11 cellular contexts compared by ENCODE assay signal in genomic region chr3:126348308-126348920, GRCh38. TPM values are rescaled to one million over a fixed set of nuclear protein-coding genes. Genes with fewer than 3 reads are reported as not detected.
DNase-seq lines count a peak whose midpoint lies in the region; ATAC-seq, FAIRE-seq and TF ChIP-seq lines count a peak whose summit lies in the region.
"Had no signal": no experiment of that assay in that cellular context is flagged by ENCODE, and none has a peak within 500 bp of the region (broad histone marks: within the 10 kb centered on the region; RNA-seq: fewer than 3 reads in every experiment).

No MANE protein-coding gene starts in this region.

- H3K9me3 ChIP-seq in AG04450 (ENCODE audit: control insufficient read depth, insufficient read depth, low read length): no peaks in the 10 kb centered on the region
- no peaks in the 10 kb centered on the region for H3K9me3 ChIP-seq in HCT116 (ENCODE audit: control insufficient read depth in 1 of 2, insufficient read depth in 1 of 2, low read depth in 1 of 2, low read length in 2 of 2)
- no peaks in the 10 kb centered on the region for H3K9me3 ChIP-seq in stomach

- RAD21 ChIA-PET in HCT116 (lab: Charles Lee; ENCODE audit: low non-redundant PET in 1 of 2, low total read pairs in 2 of 2, uncharacterized antibody in 2 of 2, unreplicated experiment in 2 of 2): no interaction called here

- H3K27ac ChIP-seq in AG04450 (ENCODE audit: low read depth, low read length) (no peak overlapping the region), HCT116 (ENCODE audit: low read depth, low read length) (no peak overlapping the region), stomach (peak overlapping the region in 2 of 5 donors; percentile 42 to 56)

- CTCF ChIA-PET in AG04450 (lab: Charles Lee) (interaction anchor here (0.8 to 1.0 kb wide), 2 partner anchors 40 to 102 kb away, joined by 3 to 7 read pairs; no protein-coding TSS in a partner anchor), HCT116 (lab: Charles Lee) (interaction anchor here (0.8 kb wide), 1 partner anchor 136 kb away, joined by 4 read pairs; no protein-coding TSS in a partner anchor)

- POLR2A ChIA-PET in AG04450 (lab: Yijun Ruan, JAX): no interaction called here
- POLR2A ChIA-PET in HCT116 (lab: Charles Lee): no interaction called here

- intact Hi-C loops in HCT116 (cut with micrococcal nuclease): no loop called here
- intact Hi-C loops in stomach (cut with DNase I; ENCODE audit: low total_unique reads): no loop called here

- no peaks in the 10 kb centered on the region for H3K79me2 ChIP-seq in HCT116 (ENCODE audit: insufficient read depth, low read length)

- BruUV-seq in HCT116 (replicated peaks; lab: Mats Ljungman, UMichigan): no TSS peak

- 82 to 93% (median 88%) methylated on average over 11 to 12 of the region's 12 CpGs for WGBS in stomach, 5 donors

- no peak for FAIRE-seq in RCC 7860 (lab: Jason Lieb, UNC)

- H3K27me3 ChIP-seq in AG04450 (ENCODE audit: control insufficient read depth, insufficient read depth, low read length): peaks cover 3% of the 10 kb centered on the region
- H3K27me3 ChIP-seq in HCT116 (ENCODE audit: insufficient read depth, low read length): no peaks in the 10 kb centered on the region
- H3K27me3 ChIP-seq in stomach: no peaks in the 10 kb centered on the region

- H3K36me3 ChIP-seq in HCT116 (ENCODE audit: control insufficient read depth in 1 of 2, insufficient read depth in 2 of 2, low read length in 2 of 2): no peaks in the 10 kb centered on the region
- H3K36me3 ChIP-seq in stomach: peaks cover 30 to 97% (median 91%) of the 10 kb centered on the region in 4 donors

- TF ChIP-seq POLR2A in HCT116 (IDR thresholded peaks at IDR 0.05; ENCODE audit: borderline replicate concordance, extremely low read depth, insufficient read depth, insufficient read length): no peak
- no peak for TF ChIP-seq POLR2A in stomach (IDR thresholded peaks at IDR 0.05)

- H3K4me2 ChIP-seq in HCT116 (ENCODE audit: low read length): no peak overlapping the region

- H3K4me3 ChIP-seq in AG04450 (ENCODE audit: low read depth, low read length): no peak overlapping the region
- no peak overlapping the region for H3K4me3 ChIP-seq in HCT116 (replicated peaks in 1 of 2; ENCODE audit: low read depth in 1 of 2, low read length in 2 of 2)
- H3K4me3 ChIP-seq in choroid plexus epithelial cell (ENCODE audit: low read depth, low read length): no peak overlapping the region
- H3K4me3 ChIP-seq in stomach: no peak overlapping the region

- no peaks in the 10 kb centered on the region for H3K9me2 ChIP-seq in HCT116 (ENCODE audit: insufficient read depth)

- no peaks in the 10 kb centered on the region for H4K20me1 ChIP-seq in HCT116 (ENCODE audit: insufficient read depth)

- no peak for TF ChIP-seq RAD21 in HCT116 (IDR thresholded peaks at IDR 0.05; ENCODE audit: low read depth)

- no peak overlapping the region for H3K9ac ChIP-seq in HCT116 (ENCODE audit: low read length)

- TF ChIP-seq CTCF in AG04450 (IDR thresholded peaks at IDR 0.05; ENCODE audit: low read depth, low read length): peak; percentile 21; the same call in 1 of the 2 replicates
- peak in 2 of 3 experiments; percentile 23 to 40; a peak in 4 of 6 replicates for TF ChIP-seq CTCF in HCT116 (IDR thresholded peaks at IDR 0.05 in 2 of 3, conservative IDR thresholded peaks at IDR 0.05 in 1 of 3; ENCODE audit: borderline replicate concordance in 1 of 3, insufficient read depth in 1 of 3, low read depth in 2 of 3, low read length in 2 of 3)
- TF ChIP-seq CTCF in choroid plexus epithelial cell (conservative IDR thresholded peaks at IDR 0.05; ENCODE audit: low read depth, low read length): peak; percentile 34
- TF ChIP-seq CTCF in stomach (IDR thresholded peaks at IDR 0.05): no peak

- H3K4me1 ChIP-seq in HCT116 (ENCODE audit: control insufficient read depth in 1 of 2, insufficient read depth in 2 of 2, low read length in 2 of 2) (no peaks in the 10 kb centered on the region), stomach (peaks cover 24 to 94% (median 55%) of the 10 kb centered on the region in 4 donors)

- no peak for TF ChIP-seq EP300 in stomach (IDR thresholded peaks at IDR 0.05)

- H2AFZ ChIP-seq in HCT116 (ENCODE audit: low read depth, low read length, poor library complexity, severe bottlenecking): no peak overlapping the region

- ATAC-seq in HCT116 (peak; percentile 55; the same call in 1 of the 2 replicates), HG02981 (IDR thresholded peaks at IDR 0.05; ENCODE audit: unreplicated experiment) (no peak)

- DNase-seq in AG04450 (ENCODE audit: low read depth, low spot score) (no peak), HCT116 (ENCODE audit: low read depth, low spot score) (no peak), choroid plexus epithelial cell (ENCODE audit: low read depth) (peak; percentile 23), mesenteric fat pad (ENCODE audit: low spot score) (peak; percentile 64), NCI-H187 treated with DMSO at 0.1 percent for 48 hours (lab: John Stamatoyannopoulos, UW) (no peak), RCC 7860 (ENCODE audit: low spot score) (no peak), stomach (no peak)
- DNase-seq: effector memory CD4-positive, alpha-beta T cell; HCEC 1CT; T-helper 1 cell had no signal

TF ChIP-seq in HCT116, 20 proteins besides CTCF, POLR2A, EP300 and RAD21:
- no peak for TF ChIP-seq ELF1 (IDR thresholded peaks at IDR 0.05; ENCODE audit: borderline replicate concordance, low read depth)
- TF ChIP-seq MAX (IDR thresholded peaks at IDR 0.05): no peak
- TF ChIP-seq REST (IDR thresholded peaks at IDR 0.05; ENCODE audit: low read depth): no peak
- TF ChIP-seq ZNF274 (IDR thresholded peaks at IDR 0.05; ENCODE audit: low read depth, low read length): no peak
- TF ChIP-seq YY1 (IDR thresholded peaks at IDR 0.05; ENCODE audit: extremely low read depth, insufficient replicate concordance, low read depth, low read length): no peak
- no peak for TF ChIP-seq ZBTB33 (IDR thresholded peaks at IDR 0.05; ENCODE audit: extremely low read depth, insufficient replicate concordance, low read length)

RNA-seq across cellular contexts. Expression of gene KLF15, which starts 8.8 kb away (rescaled TPM):
- polyA plus RNA-seq in AG04450 (2011; rRNA removed) (0.38 and 0.53 TPM in 2 replicates), stomach (10 to 100 TPM; 13.6 to 16.7 (median 16.6) TPM)
- 0.78 and 1.3 TPM in 2 replicates for polyA minus RNA-seq in AG04450 (2011; rRNA and poly(A)+ RNA removed)
- total RNA-seq in HCT116 (2021; ENCODE audit: unreplicated experiment) (3.3 TPM), mesenteric fat pad (53.8 TPM), stomach (10 to 100 TPM in 4 of 5 donors, 1 to 10 TPM in 1; 4.6 to 82.9 (median 21.6) TPM)
- polyA plus RNA-seq in HCT116 (2012): 1.2 and 1.5 TPM in 2 replicates

RNA-seq across cellular contexts. Expression of gene CFAP100, which starts 46.3 kb away (rescaled TPM):
- polyA plus RNA-seq in AG04450 (2011; rRNA removed) (not detected in 2 replicates), stomach (not detected)
- polyA minus RNA-seq in AG04450 (2011; rRNA and poly(A)+ RNA removed): not detected in 2 replicates
- total RNA-seq in HCT116 (2021; ENCODE audit: unreplicated experiment) (not detected), mesenteric fat pad (not detected), stomach (not detected)
- 0.18 and 0.25 TPM in 2 replicates for polyA plus RNA-seq in HCT116 (2012)

Comparison
In these comparisons a context has a peak if more than half of its experiments do, and no peak if none do; other contexts are left out.
1. DNase-seq: peak in choroid plexus epithelial cell (single experiment) and mesenteric fat pad (single experiment); none in AG04450 (single experiment), HCT116 (single experiment), NCI-H187 treated with DMSO at 0.1 percent for 48 hours (single experiment), RCC 7860 (single experiment) and stomach (single experiment).
2. CTCF ChIP-seq: peak in AG04450 (single experiment), HCT116 (2 of 3) and choroid plexus epithelial cell (single experiment); none in stomach (0 of 7).